ENCODE assay signal across 1 cellular context in the genomic region with DNA sequence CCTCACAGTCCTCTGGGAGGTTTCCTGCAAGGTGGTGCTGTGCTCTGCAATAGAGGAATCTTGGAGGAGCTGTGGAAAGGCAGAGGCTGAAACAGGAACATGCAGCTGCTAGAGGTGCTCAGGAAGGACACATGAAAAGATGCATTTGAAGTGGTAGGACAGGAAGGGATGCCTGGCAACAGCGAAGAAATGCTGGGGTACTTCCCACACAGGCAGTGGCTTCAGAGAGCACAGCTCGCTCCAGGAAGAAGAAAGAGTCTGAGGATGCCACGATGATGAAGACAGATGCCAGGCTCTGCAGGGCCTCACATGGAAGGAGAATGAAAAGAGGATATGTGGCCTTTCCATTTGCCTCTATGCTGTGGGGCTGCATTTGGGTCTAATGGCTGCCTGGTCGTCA.
TF ChIP-seq lines count a peak whose summit lies in the region.

No MANE protein-coding gene starts in this region.

TF ChIP-seq in IMR-90, 13 proteins besides CTCF, POLR2A, EP300 and RAD21:
- TF ChIP-seq BHLHE40 (IDR thresholded peaks at IDR 0.05; ENCODE audit: low read depth, low read length) (no peak), NFE2L2 (IDR thresholded peaks at IDR 0.05; ENCODE audit: low read depth, low read length) (no peak), MAZ (IDR thresholded peaks at IDR 0.05; ENCODE audit: borderline replicate concordance, low read depth, low read length) (no peak), FOS (IDR thresholded peaks at IDR 0.05; ENCODE audit: low read depth, low read length) (no peak), MXI1 (IDR thresholded peaks at IDR 0.05; ENCODE audit: borderline replicate concordance, low read depth, low read length) (no peak), MAFK (IDR thresholded peaks at IDR 0.05; ENCODE audit: low read depth, low read length) (no peak)
- TF ChIP-seq, protein P1, sequence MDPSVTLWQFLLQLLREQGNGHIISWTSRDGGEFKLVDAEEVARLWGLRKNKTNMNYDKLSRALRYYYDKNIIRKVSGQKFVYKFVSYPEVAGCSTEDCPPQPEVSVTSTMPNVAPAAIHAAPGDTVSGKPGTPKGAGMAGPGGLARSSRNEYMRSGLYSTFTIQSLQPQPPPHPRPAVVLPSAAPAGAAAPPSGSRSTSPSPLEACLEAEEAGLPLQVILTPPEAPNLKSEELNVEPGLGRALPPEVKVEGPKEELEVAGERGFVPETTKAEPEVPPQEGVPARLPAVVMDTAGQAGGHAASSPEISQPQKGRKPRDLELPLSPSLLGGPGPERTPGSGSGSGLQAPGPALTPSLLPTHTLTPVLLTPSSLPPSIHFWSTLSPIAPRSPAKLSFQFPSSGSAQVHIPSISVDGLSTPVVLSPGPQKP (IDR thresholded peaks at IDR 0.05; ENCODE audit: borderline replicate concordance, low read depth, low read length), result no peak
- TF ChIP-seq, protein P2, sequence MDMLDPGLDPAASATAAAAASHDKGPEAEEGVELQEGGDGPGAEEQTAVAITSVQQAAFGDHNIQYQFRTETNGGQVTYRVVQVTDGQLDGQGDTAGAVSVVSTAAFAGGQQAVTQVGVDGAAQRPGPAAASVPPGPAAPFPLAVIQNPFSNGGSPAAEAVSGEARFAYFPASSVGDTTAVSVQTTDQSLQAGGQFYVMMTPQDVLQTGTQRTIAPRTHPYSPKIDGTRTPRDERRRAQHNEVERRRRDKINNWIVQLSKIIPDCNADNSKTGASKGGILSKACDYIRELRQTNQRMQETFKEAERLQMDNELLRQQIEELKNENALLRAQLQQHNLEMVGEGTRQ (IDR thresholded peaks at IDR 0.05; ENCODE audit: low read depth, low read length), result no peak
TF ChIP-seq in IMR-90: peak in this region for 0.
